9 cellular contexts compared by ENCODE assay signal in the genomic region with DNA sequence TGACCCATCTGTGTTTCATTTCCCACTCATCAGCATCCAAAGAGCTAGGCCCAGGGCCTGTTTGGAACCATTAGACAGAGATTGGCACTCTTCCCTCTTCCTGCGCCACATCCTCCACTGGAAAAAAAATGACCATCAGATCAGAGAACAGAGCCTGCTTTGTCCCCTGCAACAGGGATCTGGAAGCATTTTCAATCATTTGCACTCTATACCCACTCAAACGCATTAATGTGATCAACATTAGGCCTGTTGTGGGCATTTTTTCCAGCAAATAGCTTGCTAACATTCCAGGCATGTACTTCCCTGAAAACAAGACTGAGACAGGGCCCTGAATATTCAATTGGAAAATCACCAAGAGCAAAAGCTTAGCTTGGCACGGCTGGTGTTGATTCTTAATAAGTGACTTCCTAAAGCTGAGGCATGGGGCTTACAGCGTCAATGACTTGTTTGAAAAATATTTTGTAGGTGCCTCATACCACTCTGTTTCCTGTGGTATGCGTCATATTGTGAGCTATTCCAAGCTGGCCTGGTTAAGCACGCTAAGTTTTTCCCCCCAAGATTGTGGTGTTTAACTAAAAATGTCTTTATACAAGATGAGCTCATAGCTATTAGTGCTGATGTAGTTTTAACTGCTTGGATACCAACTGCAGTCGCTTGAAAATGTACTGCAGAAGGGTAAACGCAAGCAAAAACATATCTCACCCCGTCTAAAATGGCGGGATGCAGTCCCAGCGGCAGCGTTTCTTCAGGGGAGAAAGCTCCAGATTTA.
DNase-seq lines count a peak whose midpoint lies in the region; ATAC-seq and TF ChIP-seq lines count a peak whose summit lies in the region.
"Had no signal": no experiment of that assay in that cellular context is flagged by ENCODE, and none has a peak within 500 bp of the region (broad histone marks: within the 10 kb centered on the region; RNA-seq: fewer than 3 reads in every experiment).

No MANE protein-coding gene starts in this region.

- H3K4me3 Mint-ChIP-seq in mesothelial cell of epicardium, result no peak overlapping the region

- H3K4me3 ChIP-seq in epithelial cell of proximal tubule (ENCODE audit: low read depth, low read length), result no peak overlapping the region
- H3K4me3 ChIP-seq in vagina, result no peak overlapping the region

- no peaks in the 10 kb centered on the region for H3K9me3 ChIP-seq in vagina

- H3K27me3 Mint-ChIP-seq in mesothelial cell of epicardium (ENCODE audit: low read depth), result no peaks in the 10 kb centered on the region

- peak overlapping the region; percentile 73 for H3K27ac Mint-ChIP-seq in mesothelial cell of epicardium

- TF ChIP-seq CTCF in epithelial cell of proximal tubule (conservative IDR thresholded peaks at IDR 0.05; ENCODE audit: low read depth, low read length) (no peak), mesothelial cell of epicardium (IDR thresholded peaks at IDR 0.05; ENCODE audit: unreplicated experiment) (no peak), vagina (IDR thresholded peaks at IDR 0.05) (no peak)

- no peaks in the 10 kb centered on the region for H3K27me3 ChIP-seq in vagina

- no peaks in the 10 kb centered on the region for H3K36me3 ChIP-seq in vagina

- peaks cover 21% of the 10 kb centered on the region for H3K4me1 Mint-ChIP-seq in mesothelial cell of epicardium

- H3K36me3 Mint-ChIP-seq in mesothelial cell of epicardium, result no peaks in the 10 kb centered on the region

- H3K4me1 ChIP-seq in vagina, result peaks cover 16% of the 10 kb centered on the region

- DNase-seq in NCI-H1092 treated with DMSO at 0.1 percent for 48 hours (lab: John Stamatoyannopoulos, UW), result peak; percentile 15
- DNase-seq in NCI-H1092 (lab: John Stamatoyannopoulos, UW), result no peak
- DNase-seq in epithelial cell of proximal tubule (ENCODE audit: low read depth), result peak; percentile 100
- no peak for DNase-seq in mesothelial cell of epicardium (ENCODE audit: low spot score in 2 of 2, unreplicated experiment in 2 of 2)
- no peak for DNase-seq in vagina (ENCODE audit: extremely low spot score in 2 of 2)
- no peak for DNase-seq in NCI-H187 (lab: John Stamatoyannopoulos, UW)

- peak overlapping the region; percentile 34 for H3K27ac ChIP-seq in vagina
- H3K27ac ChIP-seq: 22Rv1 had no signal

- no peak for TF ChIP-seq POLR2A in vagina (IDR thresholded peaks at IDR 0.05)

- H3K9me3 Mint-ChIP-seq in mesothelial cell of epicardium, result no peaks in the 10 kb centered on the region

- intact Hi-C loops in vagina (cut with DNase I), result no loop called here

- no peak for ATAC-seq in HG02840 (IDR thresholded peaks at IDR 0.05; ENCODE audit: low FRiP score, unreplicated experiment)
- no peak for ATAC-seq in GM21367 (IDR thresholded peaks at IDR 0.05; ENCODE audit: unreplicated experiment)

Comparison
In these comparisons a context has a peak if more than half of its experiments do, and no peak if none do; other contexts are left out.
1. DNase-seq: peak in NCI-H1092 treated with DMSO at 0.1 percent for 48 hours (single experiment) and epithelial cell of proximal tubule (single experiment); none in NCI-H1092 (single experiment), mesothelial cell of epicardium (0 of 2), vagina (0 of 2) and NCI-H187 (0 of 2).